ENCODE assay signal across 31 cellular contexts in the genomic region with DNA sequence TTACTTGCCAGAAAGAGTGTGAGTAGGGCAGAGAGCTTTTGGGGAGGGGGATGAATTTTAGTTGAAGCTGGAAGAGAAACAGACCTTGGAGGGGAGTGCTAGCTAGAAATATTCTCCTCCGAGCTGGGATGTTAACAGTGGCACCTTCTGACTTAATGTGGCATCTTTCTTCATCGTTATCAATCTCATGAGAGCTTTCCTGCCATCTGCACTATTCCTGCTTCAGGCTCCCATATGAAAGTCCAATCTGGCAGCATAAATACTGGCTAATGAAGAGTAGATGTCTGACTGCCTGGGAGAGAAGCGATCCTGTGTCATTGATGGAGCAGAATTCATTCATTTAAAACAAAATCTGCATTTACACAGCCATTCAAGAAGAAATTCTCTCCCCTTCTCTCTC.
DNase-seq lines count a peak whose midpoint lies in the region; ATAC-seq and TF ChIP-seq lines count a peak whose summit lies in the region.
"Had no signal": no experiment of that assay in that cellular context is flagged by ENCODE, and none has a peak within 500 bp of the region (broad histone marks: within the 10 kb centered on the region; RNA-seq: fewer than 3 reads in every experiment).

No MANE protein-coding gene starts in this region.

- peak overlapping the region; percentile 26 for H3K27ac Mint-ChIP-seq in progenitor cell of endocrine pancreas
- H3K27ac Mint-ChIP-seq in T-helper 2 cell treated with Interferon-gamma antibody and Interleukin-4, amounts not matched to agents 5 μg/mL and 100 μg/mL, for 36 hours, result no peak overlapping the region
- H3K27ac Mint-ChIP-seq in natural killer cell, result no peak overlapping the region
- H3K27ac Mint-ChIP-seq: activated CD4-positive, alpha-beta memory T cell treated with anti-CD3 and anti-CD28 coated beads, Interleukin-2, amount 10 ng/mL, durations not matched to agents 7 days and 5 days; activated naive CD4-positive, alpha-beta T cell treated with anti-CD3 and anti-CD28 coated beads for 36 hours; activated T-helper 1 cell treated with anti-CD3 and anti-CD28 coated beads, Interleukin-12 subunit alpha, Interleukin-12 subunit beta, Interleukin-2, Interleukin-4 antibody, amounts not matched to agents 30 ng/mL and 10 ng/mL and 1 ng/mL, durations not matched to agents 14 hours and 24 hours and 36 hours; CD8-positive, alpha-beta T cell had no signal

- H3K36me3 Mint-ChIP-seq in progenitor cell of endocrine pancreas (ENCODE audit: insufficient read depth) (no peaks in the 10 kb centered on the region), natural killer cell (no peaks in the 10 kb centered on the region)
- no peaks in the 10 kb centered on the region for H3K36me3 Mint-ChIP-seq in T-helper 2 cell treated with Interferon-gamma antibody and Interleukin-4, amounts not matched to agents 5 μg/mL and 100 μg/mL, for 36 hours (ENCODE audit: low read depth)
- H3K36me3 Mint-ChIP-seq: CD8-positive, alpha-beta T cell had no signal

- peak; percentile 58 for DNase-seq in NCI-H1694 treated with DMSO at 0.1 percent for 48 hours (lab: John Stamatoyannopoulos, UW)
- no peak for DNase-seq in progenitor cell of endocrine pancreas (ENCODE audit: low spot score, unreplicated experiment)
- no peak for DNase-seq in left cardiac atrium
- DNase-seq in T-helper 2 cell treated with Interferon-gamma antibody and Interleukin-4, amounts not matched to agents 5 μg/mL and 100 μg/mL, for 36 hours (ENCODE audit: low spot score), result no peak
- no peak for DNase-seq in natural killer cell
- DNase-seq: ACHN; activated CD4-positive, alpha-beta memory T cell treated with anti-CD3 and anti-CD28 coated beads, Interleukin-2, amount 10 ng/mL, durations not matched to agents 7 days and 5 days; activated CD4-positive, alpha-beta T cell treated with anti-CD3 and anti-CD28 coated beads for 1 hour; activated CD8-positive, alpha-beta memory T cell treated with anti-CD3 and anti-CD28 coated beads, Interleukin-2, amount 50 U/mL, for 4 hours; activated naive CD4-positive, alpha-beta T cell treated with anti-CD3 and anti-CD28 coated beads for 36 hours; adrenal gland; brain microvascular endothelial cell; CD8-positive, alpha-beta T cell; DMS153; kidney glomerular epithelial cell; lower lobe of right lung; NCI-H1436; NCI-H2107; NCI-H510A treated with DMSO at 0.1 percent for 48 hours; PC-3; psoas muscle; stimulated activated CD4-positive, alpha-beta T cell treated with anti-CD3 and anti-CD28 coated beads, Interleukin-4, amount 100 ng/mL, for 24 hours; T-helper 2 cell had no signal

- H3K27me3 ChIP-seq in layer of hippocampus (ENCODE audit: control insufficient read depth, insufficient read depth, low read length), result no peaks in the 10 kb centered on the region
- H3K27me3 ChIP-seq: adrenal gland, BE2C, brain microvascular endothelial cell, gastroesophageal sphincter, tibial nerve had no signal

- no peak overlapping the region for H3K4me3 Mint-ChIP-seq in progenitor cell of endocrine pancreas (ENCODE audit: low read depth)
- no peak overlapping the region for H3K4me3 Mint-ChIP-seq in T-helper 2 cell treated with Interferon-gamma antibody and Interleukin-4, amounts not matched to agents 5 μg/mL and 100 μg/mL, for 36 hours
- no peak overlapping the region for H3K4me3 Mint-ChIP-seq in natural killer cell
- H3K4me3 Mint-ChIP-seq: activated CD4-positive, alpha-beta memory T cell treated with anti-CD3 and anti-CD28 coated beads, Interleukin-2, amount 10 ng/mL, durations not matched to agents 7 days and 5 days; activated naive CD4-positive, alpha-beta T cell treated with anti-CD3 and anti-CD28 coated beads for 36 hours; activated T-helper 1 cell treated with anti-CD3 and anti-CD28 coated beads, Interleukin-12 subunit alpha, Interleukin-12 subunit beta, Interleukin-2, Interleukin-4 antibody, amounts not matched to agents 30 ng/mL and 10 ng/mL and 1 ng/mL, durations not matched to agents 14 hours and 24 hours and 36 hours; CD8-positive, alpha-beta T cell had no signal

- TF ChIP-seq CTCF in progenitor cell of endocrine pancreas (IDR thresholded peaks at IDR 0.05; ENCODE audit: unreplicated experiment) (no peak), natural killer cell (IDR thresholded peaks at IDR 0.05) (no peak)

- ATAC-seq in SK-N-SH treated with all-trans-retinoic acid at 6 μM for 48 hours (peak; percentile 32; the same call in 1 of the 3 replicates), left cardiac atrium (no peak), natural killer cell (no peak), GM18861 (IDR thresholded peaks at IDR 0.05; ENCODE audit: unreplicated experiment) (no peak)
- ATAC-seq: CD8-positive, alpha-beta T cell; gastroesophageal sphincter; HepG2; lower lobe of right lung; PC-3; psoas muscle had no signal

- H3K4me1 Mint-ChIP-seq in progenitor cell of endocrine pancreas (ENCODE audit: low read depth) (peaks cover 11% of the 10 kb centered on the region), natural killer cell (no peaks in the 10 kb centered on the region)
- no peaks in the 10 kb centered on the region for H3K4me1 Mint-ChIP-seq in T-helper 2 cell treated with Interferon-gamma antibody and Interleukin-4, amounts not matched to agents 5 μg/mL and 100 μg/mL, for 36 hours (ENCODE audit: low read depth)
- H3K4me1 Mint-ChIP-seq: activated CD4-positive, alpha-beta memory T cell treated with anti-CD3 and anti-CD28 coated beads, Interleukin-2, amount 10 ng/mL, durations not matched to agents 7 days and 5 days had no signal

- intact Hi-C loops in left cardiac atrium (cut with DNase I) (no loop called here), natural killer cell (cut with micrococcal nuclease) (no loop called here)

- H3K9me3 Mint-ChIP-seq in progenitor cell of endocrine pancreas (ENCODE audit: low read depth) (no peaks in the 10 kb centered on the region), natural killer cell (no peaks in the 10 kb centered on the region)
- H3K9me3 Mint-ChIP-seq in T-helper 2 cell treated with Interferon-gamma antibody and Interleukin-4, amounts not matched to agents 5 μg/mL and 100 μg/mL, for 36 hours, result no peaks in the 10 kb centered on the region
- H3K9me3 Mint-ChIP-seq: activated CD4-positive, alpha-beta memory T cell treated with anti-CD3 and anti-CD28 coated beads, Interleukin-2, amount 10 ng/mL, durations not matched to agents 7 days and 5 days; activated naive CD4-positive, alpha-beta T cell treated with anti-CD3 and anti-CD28 coated beads for 36 hours; activated T-helper 1 cell treated with anti-CD3 and anti-CD28 coated beads, Interleukin-12 subunit alpha, Interleukin-12 subunit beta, Interleukin-2, Interleukin-4 antibody, amounts not matched to agents 30 ng/mL and 10 ng/mL and 1 ng/mL, durations not matched to agents 14 hours and 24 hours and 36 hours; CD8-positive, alpha-beta T cell had no signal

- H3K27me3 Mint-ChIP-seq in progenitor cell of endocrine pancreas (no peaks in the 10 kb centered on the region), natural killer cell (ENCODE audit: low read depth in 2 of 2) (peaks cover 8 to 9% of the 10 kb centered on the region in 2 donors)
- no peaks in the 10 kb centered on the region for H3K27me3 Mint-ChIP-seq in T-helper 2 cell treated with Interferon-gamma antibody and Interleukin-4, amounts not matched to agents 5 μg/mL and 100 μg/mL, for 36 hours (ENCODE audit: low read depth)
- H3K27me3 Mint-ChIP-seq: activated CD4-positive, alpha-beta memory T cell treated with anti-CD3 and anti-CD28 coated beads, Interleukin-2, amount 10 ng/mL, durations not matched to agents 7 days and 5 days had no signal

- H3K27ac ChIP-seq in layer of hippocampus (ENCODE audit: low read depth, low read length), result peak overlapping the region; percentile 85
- H3K27ac ChIP-seq: adrenal gland, brain microvascular endothelial cell, gastroesophageal sphincter, lower lobe of right lung, psoas muscle, tibial nerve had no signal

TF ChIP-seq in SK-N-SH treated with all-trans-retinoic acid at 6 μM for 48 hours, 23 proteins besides CTCF, POLR2A, EP300 and RAD21:
- TF ChIP-seq GLIS3 (CRISPR knock-in tag; IDR thresholded peaks at IDR 0.05), result no peak
- TF ChIP-seq OSR1 (CRISPR knock-in tag; IDR thresholded peaks at IDR 0.05), result no peak
- no peak for TF ChIP-seq ZC3H10 (CRISPR knock-in tag; IDR thresholded peaks at IDR 0.05)
- no peak for TF ChIP-seq CSDC2 (CRISPR knock-in tag; IDR thresholded peaks at IDR 0.05)
- TF ChIP-seq ZNF70 (CRISPR knock-in tag; IDR thresholded peaks at IDR 0.05), result 0 out of 2 replicates have a peak, but pooled peaks have one; percentile 9
- no peak for TF ChIP-seq ZFP30 (CRISPR knock-in tag; IDR thresholded peaks at IDR 0.05)
TF ChIP-seq in SK-N-SH treated with all-trans-retinoic acid at 6 μM for 48 hours: peak in this region for 1.
